ENCODE assay signal across 28 cellular contexts in the genomic region with DNA sequence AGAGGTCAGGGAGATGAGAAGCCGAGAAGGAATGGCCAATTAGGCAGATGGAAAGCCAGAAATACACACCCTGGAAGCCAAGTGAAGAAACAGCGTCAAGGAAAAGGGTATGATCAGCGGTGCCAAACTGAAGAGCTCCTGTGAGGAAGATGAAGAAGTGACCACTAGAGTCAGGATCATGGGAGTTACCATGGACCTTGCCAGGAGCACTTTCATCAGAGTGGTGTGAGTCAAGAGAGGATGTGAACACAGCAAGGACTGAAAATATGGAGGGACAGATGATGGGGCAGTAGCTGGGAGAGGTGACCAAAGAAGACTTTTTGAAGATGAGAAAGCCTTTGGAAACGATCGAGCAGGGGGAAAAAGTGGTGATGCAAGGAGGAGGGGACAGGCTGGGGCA. TPM values are rescaled to one million over a fixed set of nuclear protein-coding genes. Genes with fewer than 3 reads are reported as not detected.
DNase-seq lines count a peak whose midpoint lies in the region; ATAC-seq and TF ChIP-seq lines count a peak whose summit lies in the region.
"Had no signal": no experiment of that assay in that cellular context is flagged by ENCODE, and none has a peak within 500 bp of the region (broad histone marks: within the 10 kb centered on the region; RNA-seq: fewer than 3 reads in every experiment).

No MANE protein-coding gene starts in this region.

- peak; percentile 42 for DNase-seq in activated CD8-positive, alpha-beta memory T cell treated with anti-CD3 and anti-CD28 coated beads, Interleukin-2, amount 50 U/mL, for 48 hours
- DNase-seq in activated CD8-positive, alpha-beta memory T cell treated with anti-CD3 and anti-CD28 coated beads, Interleukin-2, amount 10 ng/mL, durations not matched to agents 7 days and 5 days, result no peak
- peak; percentile 22 for DNase-seq in endodermal cell
- DNase-seq in trophoblast cell, result no peak
- DNase-seq in activated T-cell treated with anti-CD3 and anti-CD28 coated beads, Interleukin-2, amount 50 U/mL, for 4 hours, result no peak
- DNase-seq in NCI-H128 (lab: John Stamatoyannopoulos, UW; ENCODE audit: unreplicated experiment), result no peak
- DNase-seq in KBM-7, result no peak
- DNase-seq: 8988T; ACHN; Caco-2; CD4-positive, CD25-positive, alpha-beta regulatory T cell; EL; GDM1; GOT3; HFFc6; MG63; NCI-H1105 treated with DMSO at 0.1 percent for 48 hours; NCI-H2029; NCI-H446 treated with DMSO at 0.1 percent for 48 hours; NCI-H526; NCI-H82; PC-9; SJCRH30 had no signal

- H4K91ac ChIP-seq in trophoblast cell (ENCODE audit: low read depth, low read length), result no peak overlapping the region

- H3K9me3 Mint-ChIP-seq in activated CD8-positive, alpha-beta memory T cell treated with anti-CD3 and anti-CD28 coated beads, Interleukin-2, amount 10 ng/mL, durations not matched to agents 7 days and 5 days (ENCODE audit: low read depth), result no peaks in the 10 kb centered on the region
- no peaks in the 10 kb centered on the region for H3K9me3 Mint-ChIP-seq in endodermal cell
- H3K9me3 Mint-ChIP-seq in activated T-cell treated with anti-CD3 and anti-CD28 coated beads, Interleukin-2, amount 50 U/mL, for 4 hours, result no peaks in the 10 kb centered on the region
- H3K9me3 Mint-ChIP-seq: CD4-positive, CD25-positive, alpha-beta regulatory T cell; HFFc6 had no signal

- WGBS in endodermal cell (ENCODE audit: insufficient coverage in 1 of 2, insufficient read length in 1 of 2), 2 experiments, result 87 to 96% methylated on average over 5 of the region's 5 CpGs
- no CpG with 5 or more reads among the region's 5 CpGs for WGBS in trophoblast cell (ENCODE audit: extremely low coverage, insufficient coverage, insufficient read length)

- H3K9ac ChIP-seq in endodermal cell (ENCODE audit: extremely low read depth, low read length, poor library complexity, severe bottlenecking), result no peak overlapping the region
- no peak overlapping the region for H3K9ac ChIP-seq in trophoblast cell (ENCODE audit: low read length)

- H3K36me3 ChIP-seq in endodermal cell (ENCODE audit: control insufficient read depth, insufficient read depth, low read length), result no peaks in the 10 kb centered on the region
- no peaks in the 10 kb centered on the region for H3K36me3 ChIP-seq in trophoblast cell (ENCODE audit: control insufficient read depth in 1 of 2, insufficient read depth in 2 of 2, low read length in 2 of 2)
- H3K36me3 ChIP-seq: SJCRH30 had no signal

- H3K4ac ChIP-seq in trophoblast cell (ENCODE audit: low read depth, low read length), result no peak overlapping the region

- H3K9me3 ChIP-seq in endodermal cell (ENCODE audit: control insufficient read depth, low read length), result no peaks in the 10 kb centered on the region
- no peaks in the 10 kb centered on the region for H3K9me3 ChIP-seq in trophoblast cell (ENCODE audit: insufficient read depth, low read depth, low read length)
- H3K9me3 ChIP-seq: Caco-2, HAP-1, MG63, SJCRH30 had no signal

- H2BK120ac ChIP-seq in trophoblast cell (ENCODE audit: insufficient read depth, low read length, poor library complexity), result no peak overlapping the region

- H3K4me1 Mint-ChIP-seq in activated CD8-positive, alpha-beta memory T cell treated with anti-CD3 and anti-CD28 coated beads, Interleukin-2, amount 10 ng/mL, durations not matched to agents 7 days and 5 days, result peaks cover 61% of the 10 kb centered on the region
- no peaks in the 10 kb centered on the region for H3K4me1 Mint-ChIP-seq in endodermal cell
- peaks cover 60% of the 10 kb centered on the region for H3K4me1 Mint-ChIP-seq in activated T-cell treated with anti-CD3 and anti-CD28 coated beads, Interleukin-2, amount 50 U/mL, for 4 hours (ENCODE audit: low read depth)

- no peak overlapping the region for H2AK5ac ChIP-seq in trophoblast cell (ENCODE audit: low read length)

- no peak overlapping the region for H4K12ac ChIP-seq in trophoblast cell (ENCODE audit: low read depth, low read length)

- H3K27ac ChIP-seq in endodermal cell (ENCODE audit: low read depth, low read length) (no peak overlapping the region), trophoblast cell (ENCODE audit: low read depth, low read length) (no peak overlapping the region)
- H3K27ac ChIP-seq: PC-9, SJCRH30 had no signal

- no peak overlapping the region for H2BK5ac ChIP-seq in trophoblast cell (ENCODE audit: low read depth, low read length, poor library complexity)

- peak overlapping the region; percentile 41 for H3K23ac ChIP-seq in trophoblast cell (ENCODE audit: low read length)

- no peak overlapping the region for H2BK12ac ChIP-seq in trophoblast cell (ENCODE audit: low read length)

- no peak overlapping the region for H3K4me3 Mint-ChIP-seq in activated CD8-positive, alpha-beta memory T cell treated with anti-CD3 and anti-CD28 coated beads, Interleukin-2, amount 10 ng/mL, durations not matched to agents 7 days and 5 days
- H3K4me3 Mint-ChIP-seq in endodermal cell, result no peak overlapping the region
- no peak overlapping the region for H3K4me3 Mint-ChIP-seq in activated T-cell treated with anti-CD3 and anti-CD28 coated beads, Interleukin-2, amount 50 U/mL, for 4 hours
- H3K4me3 Mint-ChIP-seq: CD4-positive, CD25-positive, alpha-beta regulatory T cell; HFFc6 had no signal

- no peak overlapping the region for H4K8ac ChIP-seq in trophoblast cell (ENCODE audit: low read depth, low read length)

- H3K79me2 ChIP-seq in trophoblast cell (ENCODE audit: control insufficient read depth, insufficient read depth, low read length, poor library complexity), result no peaks in the 10 kb centered on the region

- H3K27me3 ChIP-seq in endodermal cell (ENCODE audit: control insufficient read depth, insufficient read depth, low read length, poor library complexity, severe bottlenecking) (no peaks in the 10 kb centered on the region), trophoblast cell (ENCODE audit: insufficient read depth, low read length) (no peaks in the 10 kb centered on the region)
- H3K27me3 ChIP-seq: MG63, SJCRH30 had no signal

- H2AFZ ChIP-seq in trophoblast cell (ENCODE audit: insufficient read depth, low read length, poor library complexity), result no peak overlapping the region
- H2AFZ ChIP-seq: PC-9 had no signal

- H3K27me3 Mint-ChIP-seq in activated CD8-positive, alpha-beta memory T cell treated with anti-CD3 and anti-CD28 coated beads, Interleukin-2, amount 10 ng/mL, durations not matched to agents 7 days and 5 days, result no peaks in the 10 kb centered on the region
- no peaks in the 10 kb centered on the region for H3K27me3 Mint-ChIP-seq in endodermal cell (ENCODE audit: insufficient read depth)
- H3K27me3 Mint-ChIP-seq in activated T-cell treated with anti-CD3 and anti-CD28 coated beads, Interleukin-2, amount 50 U/mL, for 4 hours (ENCODE audit: low read depth), result no peaks in the 10 kb centered on the region
- H3K27me3 Mint-ChIP-seq: CD4-positive, CD25-positive, alpha-beta regulatory T cell had no signal

- H3K14ac ChIP-seq in trophoblast cell (ENCODE audit: low read length), result no peak overlapping the region

- H3K4me3 ChIP-seq in endodermal cell (ENCODE audit: low read length) (no peak overlapping the region), trophoblast cell (ENCODE audit: low read depth, low read length) (no peak overlapping the region)
- H3K4me3 ChIP-seq: GM12878, HAP-1, MG63, PC-9, SJCRH30 had no signal

- in situ Hi-C loops in KBM-7 (cut with MboI; ENCODE audit: low pct_unique_long_range_greater_than_20kb, low sequenced_read_pairs), result no loop called here

- H3K27ac Mint-ChIP-seq in activated CD8-positive, alpha-beta memory T cell treated with anti-CD3 and anti-CD28 coated beads, Interleukin-2, amount 10 ng/mL, durations not matched to agents 7 days and 5 days, result no peak overlapping the region
- H3K27ac Mint-ChIP-seq in endodermal cell, result no peak overlapping the region
- H3K27ac Mint-ChIP-seq: HFFc6 had no signal

- no peak for ATAC-seq in activated CD8-positive, alpha-beta memory T cell treated with anti-CD3 and anti-CD28 coated beads, Interleukin-2, amount 10 ng/mL, durations not matched to agents 7 days and 5 days
- no peak for ATAC-seq in activated T-cell treated with anti-CD3 and anti-CD28 coated beads, Interleukin-2, amount 50 U/mL, for 4 hours
- no peak for ATAC-seq in GM18870 (IDR thresholded peaks at IDR 0.05; ENCODE audit: unreplicated experiment)
- ATAC-seq: GM12878, Right ventricle myocardium inferior, SK-N-SH treated with all-trans-retinoic acid at 6 μM for 48 hours had no signal

- H3K4me1 ChIP-seq in endodermal cell (ENCODE audit: control insufficient read depth, insufficient read depth, low read length) (no peaks in the 10 kb centered on the region), trophoblast cell (ENCODE audit: control insufficient read depth in 1 of 2, insufficient read depth in 2 of 2, low read length in 2 of 2) (peaks cover 1 to 7% of the 10 kb centered on the region in 2 experiments)
- H3K4me1 ChIP-seq: HAP-1, SJCRH30 had no signal

- no peak overlapping the region for H3K4me2 ChIP-seq in trophoblast cell (ENCODE audit: low read length)
- H3K4me2 ChIP-seq: PC-9 had no signal

- no peaks in the 10 kb centered on the region for H3K79me1 ChIP-seq in trophoblast cell (ENCODE audit: low read length)

- no peak overlapping the region for H3K18ac ChIP-seq in trophoblast cell (ENCODE audit: low read length)

- no peak for TF ChIP-seq CTCF in endodermal cell (conservative IDR thresholded peaks at IDR 0.05)

- H3K36me3 Mint-ChIP-seq in activated CD8-positive, alpha-beta memory T cell treated with anti-CD3 and anti-CD28 coated beads, Interleukin-2, amount 10 ng/mL, durations not matched to agents 7 days and 5 days, result peaks cover 47% of the 10 kb centered on the region
- no peaks in the 10 kb centered on the region for H3K36me3 Mint-ChIP-seq in endodermal cell (ENCODE audit: low read depth)
- peaks cover 26% of the 10 kb centered on the region for H3K36me3 Mint-ChIP-seq in activated T-cell treated with anti-CD3 and anti-CD28 coated beads, Interleukin-2, amount 50 U/mL, for 4 hours (ENCODE audit: insufficient read depth)

- CTCF ChIA-PET in activated CD8-positive, alpha-beta memory T cell treated with anti-CD3 and anti-CD28 coated beads, Interleukin-2, amount 10 ng/mL, durations not matched to agents 7 days and 5 days (lab: Charles Lee), result interaction anchor here (0.7 to 17.5 kb wide), 6 partner anchors 8 to 103 kb away, joined by 3 to 284 read pairs (median 6); no protein-coding TSS in a partner anchor

RNA-seq across cellular contexts. Expression of gene CD34, which starts 50.4 kb away (rescaled TPM):
- under 1 TPM; 0.02 to 0.06 TPM for total RNA-seq in activated CD8-positive, alpha-beta memory T cell treated with anti-CD3 and anti-CD28 coated beads, Interleukin-2, amount 10 ng/mL, durations not matched to agents 7 days and 5 days
- total RNA-seq in endodermal cell, result 1 to 10 TPM; 1.6 to 6.9 TPM
- 1.2 TPM for polyA plus RNA-seq in endodermal cell (2013, experiment 1 of 2)
- polyA plus RNA-seq in endodermal cell (2013, experiment 2 of 2), result 0.99 TPM
- 0.03 TPM in 2 replicates for polyA plus RNA-seq in trophoblast cell (2013)
- under 1 TPM; 0.05 to 0.20 (median 0.08) TPM for total RNA-seq in activated T-cell treated with anti-CD3 and anti-CD28 coated beads, Interleukin-2, amount 50 U/mL, for 4 hours
- total RNA-seq: Caco-2, PC-9 had no signal

Comparison
In these comparisons a context has a peak if more than half of its experiments do, and no peak if none do; other contexts are left out.
1. DNase-seq: peak in activated CD8-positive, alpha-beta memory T cell treated with anti-CD3 and anti-CD28 coated beads, Interleukin-2, amount 50 U/mL, for 48 hours (single experiment) and endodermal cell (single experiment); none in activated CD8-positive, alpha-beta memory T cell treated with anti-CD3 and anti-CD28 coated beads, Interleukin-2, amount 10 ng/mL, durations not matched to agents 7 days and 5 days (single experiment), trophoblast cell (0 of 2), activated T-cell treated with anti-CD3 and anti-CD28 coated beads, Interleukin-2, amount 50 U/mL, for 4 hours (single experiment), NCI-H128 (single experiment) and KBM-7 (single experiment).